ENCODE assay signal across 8 cellular contexts in genomic region chr22:40855104-40855959, GRCh38. TPM values are rescaled to one million over a fixed set of nuclear protein-coding genes. Genes with fewer than 3 reads are reported as not detected.
DNase-seq lines count a peak whose midpoint lies in the region; FAIRE-seq and TF ChIP-seq lines count a peak whose summit lies in the region.

No MANE protein-coding gene starts in this region.

- H3K36me3 ChIP-seq in keratinocyte (ENCODE audit: control insufficient read depth in 2 of 2, extremely low read depth in 1 of 2, insufficient read depth in 2 of 2, low read length in 2 of 2) (no peaks in the 10 kb centered on the region), stomach (peaks cover 0 to 5% (median 3%) of the 10 kb centered on the region in 4 donors)

- no peak for FAIRE-seq in keratinocyte (lab: Jason Lieb, UNC)

- dilution Hi-C loops in keratinocyte (cut with MboI; ENCODE audit: extremely low pct_ligation_motif_present, low sequenced_read_pairs), result no loop called here

- TF ChIP-seq POLR2A in stomach (IDR thresholded peaks at IDR 0.05), result no peak

- H3K4me1 ChIP-seq in keratinocyte (ENCODE audit: control insufficient read depth, extremely low read depth, insufficient read depth, low read length) (peaks cover 27% of the 10 kb centered on the region), stomach (peaks cover 36 to 75% (median 57%) of the 10 kb centered on the region in 4 donors)

- TF ChIP-seq CTCF in keratinocyte (optimal IDR thresholded peaks at IDR 0.05 in 1 of 3, IDR thresholded peaks at IDR 0.05 in 1 of 3, conservative IDR thresholded peaks at IDR 0.05 in 1 of 3; ENCODE audit: extremely low read depth in 1 of 3, insufficient read depth in 2 of 3, low read length in 3 of 3) (no peak), stomach (IDR thresholded peaks at IDR 0.05) (no peak), GM13976 (IDR thresholded peaks at IDR 0.05; ENCODE audit: borderline replicate concordance, control extremely low read depth, extremely low read depth, insufficient read depth, missing control alignments) (no peak)

- no peaks in the 10 kb centered on the region for H4K20me1 ChIP-seq in keratinocyte (ENCODE audit: control insufficient read depth, extremely low read depth, insufficient read depth, low read length)

- no peak for TF ChIP-seq EP300 in stomach (IDR thresholded peaks at IDR 0.05)

- H3K9me1 ChIP-seq in keratinocyte (ENCODE audit: control insufficient read depth, extremely low read depth, insufficient read depth, low read length), result no peaks in the 10 kb centered on the region

- peaks cover 94% of the 10 kb centered on the region for H3K79me2 ChIP-seq in keratinocyte (ENCODE audit: control insufficient read depth, insufficient read depth, low read length)

- peak overlapping the region; percentile 97 for H3K9ac ChIP-seq in keratinocyte (ENCODE audit: control insufficient read depth, extremely low read depth, insufficient read depth, low read length)

- H3K9me3 ChIP-seq in keratinocyte (ENCODE audit: control insufficient read depth, low read depth, low read length), result no peaks in the 10 kb centered on the region
- no peaks in the 10 kb centered on the region for H3K9me3 ChIP-seq in stomach

- H3K4me3 ChIP-seq in keratinocyte (ENCODE audit: control insufficient read depth in 2 of 3, extremely low read depth in 1 of 3, insufficient read depth in 2 of 3, low read depth in 1 of 3, low read length in 3 of 3) (peak overlapping the region; percentile 89 to 99 (median 95)), stomach (peak overlapping the region; percentile 87 to 97 (median 94))

- peak overlapping the region; percentile 87 for H3K4me2 ChIP-seq in keratinocyte (ENCODE audit: control insufficient read depth, extremely low read depth, insufficient read depth, low read depth, low read length)

- DNase-seq in EH (ENCODE audit: low read depth) (peak; percentile 26), NAMALWA (ENCODE audit: low spot score) (peak; percentile 32), amniotic epithelial cell (ENCODE audit: low read depth) (peak; percentile 69), keratinocyte (ENCODE audit: low read depth, low spot score) (no peak), stomach (no peak), NCI-H2171 treated with DMSO at 0.1 percent for 48 hours (lab: John Stamatoyannopoulos, UW) (no peak), SKM-1 treated with dmso at 0.1 percent for 144 hours (lab: John Stamatoyannopoulos, UW; ENCODE audit: unreplicated experiment) (no peak), GM13976 (ENCODE audit: low spot score) (no peak)

- in situ Hi-C loops in GM13976 (cut with MboI; ENCODE audit: low sequenced_read_pairs, unreplicated experiment), result no loop called here

- H3K27ac ChIP-seq in keratinocyte (ENCODE audit: control insufficient read depth, insufficient read depth, low read length) (peak overlapping the region; percentile 98), stomach (peak overlapping the region in 4 of 5 donors; percentile 96 to 98 (median 97))

- WGBS in stomach, 5 donors, result 16 to 27% (median 25%) methylated on average over 19 of the region's 19 CpGs

- H2AFZ ChIP-seq in keratinocyte (ENCODE audit: control insufficient read depth, low read length), result no peak overlapping the region

- intact Hi-C loops in stomach (cut with DNase I; ENCODE audit: low total_unique reads), result no loop called here

- H3K27me3 ChIP-seq in keratinocyte (ENCODE audit: control insufficient read depth, extremely low read depth, insufficient read depth, low read length), result no peaks in the 10 kb centered on the region
- H3K27me3 ChIP-seq in stomach, result no peaks in the 10 kb centered on the region

RNA-seq across cellular contexts. Expression of gene ST13, which starts 1.1 kb away (rescaled TPM):
- polyA plus RNA-seq in keratinocyte (111 to 185 TPM (median 166 TPM) in 3 replicates), stomach (100 to 1,000 TPM in 1 of 3 donors, 10 to 100 TPM in 2; 77.3 to 200 (median 83.8) TPM)
- polyA plus RNA-seq in keratinocyte (2011; ENCODE audit: low read depth), result 344 TPM
- polyA plus RNA-seq in keratinocyte (2011; cell fraction: cytosol; rRNA removed), result 146 and 187 TPM in 2 replicates
- 62.5 and 96.7 TPM in 2 replicates for polyA plus RNA-seq in keratinocyte (2011; cell fraction: nucleus; rRNA removed)
- polyA plus RNA-seq in keratinocyte (2012; ENCODE audit: low replicate concordance), result 195 and 236 TPM in 2 replicates
- 37.9 to 102 TPM (median 70.5 TPM) in 3 replicates for polyA minus RNA-seq in keratinocyte
- polyA minus RNA-seq in keratinocyte (2011; cell fraction: cytosol; rRNA and poly(A)+ RNA removed), result 108 TPM
- polyA minus RNA-seq in keratinocyte (2011; cell fraction: nucleus; rRNA and poly(A)+ RNA removed), result 17.7 and 34.4 TPM in 2 replicates
- total RNA-seq in stomach, result 100 to 1,000 TPM in 3 of 5 donors, 10 to 100 TPM in 2; 67.5 to 288 (median 105) TPM

RNA-seq across cellular contexts. Expression of gene XPNPEP3, which starts 1.6 kb away (rescaled TPM):
- polyA plus RNA-seq in keratinocyte (18.0 to 27.6 TPM (median 21.1 TPM) in 3 replicates), stomach (1 to 10 TPM; 3.0 to 4.0 (median 3.4) TPM)
- polyA plus RNA-seq in keratinocyte (2011; ENCODE audit: low read depth), result 3.2 TPM
- 10.5 and 15.7 TPM in 2 replicates for polyA plus RNA-seq in keratinocyte (2011; cell fraction: cytosol; rRNA removed)
- 24.5 and 25.8 TPM in 2 replicates for polyA plus RNA-seq in keratinocyte (2011; cell fraction: nucleus; rRNA removed)
- polyA plus RNA-seq in keratinocyte (2012; ENCODE audit: low replicate concordance), result 6.9 and 7.5 TPM in 2 replicates
- 39.6 to 47.1 TPM (median 41.6 TPM) in 3 replicates for polyA minus RNA-seq in keratinocyte
- polyA minus RNA-seq in keratinocyte (2011; cell fraction: cytosol; rRNA and poly(A)+ RNA removed), result 25.3 TPM
- polyA minus RNA-seq in keratinocyte (2011; cell fraction: nucleus; rRNA and poly(A)+ RNA removed), result 27.8 and 33.8 TPM in 2 replicates
- 10 to 100 TPM in 1 of 5 donors, 1 to 10 TPM in 4; 4.9 to 12.5 (median 6.4) TPM for total RNA-seq in stomach

RNA-seq across cellular contexts. Expression of gene DNAJB7, which starts 6.6 kb away (rescaled TPM):
- not detected in 3 replicates for polyA plus RNA-seq in keratinocyte
- polyA plus RNA-seq in keratinocyte (2011; ENCODE audit: low read depth), result not detected
- not detected in 2 replicates for polyA plus RNA-seq in keratinocyte (2011; cell fraction: cytosol; rRNA removed)
- not detected in 2 replicates for polyA plus RNA-seq in keratinocyte (2011; cell fraction: nucleus; rRNA removed)
- 0.05 TPM in 1 of 2 replicates, not detected in the other for polyA plus RNA-seq in keratinocyte (2012; ENCODE audit: low replicate concordance)
- polyA minus RNA-seq in keratinocyte, result not detected in 3 replicates
- polyA minus RNA-seq in keratinocyte (2011; cell fraction: cytosol; rRNA and poly(A)+ RNA removed), result not detected
- not detected in 2 replicates for polyA minus RNA-seq in keratinocyte (2011; cell fraction: nucleus; rRNA and poly(A)+ RNA removed)
- not detected for total RNA-seq in stomach
- polyA plus RNA-seq in stomach, result not detected

RNA-seq across cellular contexts. Expression of gene SLC25A17, which starts 36.2 kb away (rescaled TPM):
- 31.7 to 40.0 TPM (median 38.0 TPM) in 3 replicates for polyA plus RNA-seq in keratinocyte
- polyA plus RNA-seq in keratinocyte (2011; ENCODE audit: low read depth), result 8.5 TPM
- 16.6 and 36.5 TPM in 2 replicates for polyA plus RNA-seq in keratinocyte (2011; cell fraction: cytosol; rRNA removed)
- 41.5 and 47.0 TPM in 2 replicates for polyA plus RNA-seq in keratinocyte (2011; cell fraction: nucleus; rRNA removed)
- 20.4 and 25.0 TPM in 2 replicates for polyA plus RNA-seq in keratinocyte (2012; ENCODE audit: low replicate concordance)
- polyA minus RNA-seq in keratinocyte, result 8.7 to 27.1 TPM (median 20.2 TPM) in 3 replicates
- 16.7 TPM for polyA minus RNA-seq in keratinocyte (2011; cell fraction: cytosol; rRNA and poly(A)+ RNA removed)
- 15.6 and 29.9 TPM in 2 replicates for polyA minus RNA-seq in keratinocyte (2011; cell fraction: nucleus; rRNA and poly(A)+ RNA removed)
- total RNA-seq in stomach, result 10 to 100 TPM in 2 of 5 donors, 1 to 10 TPM in 2, not detected in 1; 4.6 to 27.0 (median 14.7) TPM
- polyA plus RNA-seq in stomach, result 10 to 100 TPM; 10.4 to 13.4 (median 10.7) TPM

Comparison
In these comparisons a context has a peak if more than half of its experiments do, and no peak if none do; other contexts are left out.
1. DNase-seq: peak in EH (single experiment), NAMALWA (single experiment) and amniotic epithelial cell (single experiment); none in keratinocyte (single experiment), stomach (single experiment), NCI-H2171 treated with DMSO at 0.1 percent for 48 hours (single experiment), SKM-1 treated with dmso at 0.1 percent for 144 hours (single experiment) and GM13976 (single experiment).